Comparison of ENCODE assay signal across 9 cellular contexts in genomic region chr9:6354072-6354686, GRCh38. TPM values are rescaled to one million over a fixed set of nuclear protein-coding genes. Genes with fewer than 3 reads are reported as not detected.
DNase-seq lines count a peak whose midpoint lies in the region; ATAC-seq and TF ChIP-seq lines count a peak whose summit lies in the region.
"Had no signal": no experiment of that assay in that cellular context is flagged by ENCODE, and none has a peak within 500 bp of the region (broad histone marks: within the 10 kb centered on the region; RNA-seq: fewer than 3 reads in every experiment).

No MANE protein-coding gene starts in this region.

- H3K27ac ChIP-seq in mammary epithelial cell (ENCODE audit: insufficient read depth, low read depth, low read length) = no peak overlapping the region
- H3K27ac ChIP-seq: neutrophil had no signal

- peak; percentile 85 for ATAC-seq in activated naive CD8-positive, alpha-beta T cell treated with anti-CD3 and anti-CD28 coated beads, Interleukin-2, amount 10 ng/mL, durations not matched to agents 7 days and 5 days (ENCODE audit: low read depth)
- peak; percentile 70 for ATAC-seq in GM21786 (IDR thresholded peaks at IDR 0.05; ENCODE audit: unreplicated experiment)
- ATAC-seq in stimulated activated naive CD8-positive, alpha-beta T cell treated with anti-CD3 and anti-CD28 coated beads, Interleukin-15, Interleukin-2, amounts not matched to agents 100 U/mL and 50 U/mL, for 24 hours = peak; percentile 83

- H3K4me1 ChIP-seq in mammary epithelial cell (ENCODE audit: insufficient read depth, low read length) = peaks cover 26% of the 10 kb centered on the region

- no TSS peak for BruUV-seq in mammary epithelial cell (replicated peaks; lab: Mats Ljungman, UMichigan)

- no peak overlapping the region for H3K4me3 Mint-ChIP-seq in activated naive CD8-positive, alpha-beta T cell treated with anti-CD3 and anti-CD28 coated beads, Interleukin-2, amount 10 ng/mL, durations not matched to agents 7 days and 5 days
- H3K4me3 Mint-ChIP-seq in activated naive CD8-positive, alpha-beta T cell treated with anti-CD3 and anti-CD28 coated beads for 36 hours = no peak overlapping the region

- no peak overlapping the region for H3K27ac Mint-ChIP-seq in activated naive CD8-positive, alpha-beta T cell treated with anti-CD3 and anti-CD28 coated beads, Interleukin-2, amount 10 ng/mL, durations not matched to agents 7 days and 5 days
- H3K27ac Mint-ChIP-seq in activated naive CD8-positive, alpha-beta T cell treated with anti-CD3 and anti-CD28 coated beads for 36 hours = no peak overlapping the region

- H4K20me1 ChIP-seq in mammary epithelial cell (ENCODE audit: insufficient read depth, low read length) = no peaks in the 10 kb centered on the region

- dilution Hi-C loops in mammary epithelial cell (cut with HindIII; ENCODE audit: low sequenced_read_pairs) = loop anchor here (10.0 kb wide), 1 partner anchor 171 kb away; no protein-coding TSS in a partner anchor

- CTCF ChIA-PET in mammary epithelial cell (lab: Charles Lee; ENCODE audit: low non-redundant PET) = interaction anchor here (0.6 kb wide), 2 partner anchors 59 to 231 kb away, joined by 3 read pairs; partner anchors contain the start of gene UHRF2

- H3K79me2 ChIP-seq in mammary epithelial cell (ENCODE audit: insufficient read depth, low read length) = no peaks in the 10 kb centered on the region

- POLR2A ChIA-PET in activated naive CD8-positive, alpha-beta T cell treated with anti-CD3 and anti-CD28 coated beads, Interleukin-2, amount 10 ng/mL, durations not matched to agents 7 days and 5 days (lab: Charles Lee) = no interaction called here

- H3K36me3 ChIP-seq in mammary epithelial cell (ENCODE audit: insufficient read depth, low read length) = no peaks in the 10 kb centered on the region
- no peaks in the 10 kb centered on the region for H3K36me3 ChIP-seq in kidney epithelial cell (ENCODE audit: control insufficient read depth, insufficient read depth, low read length)
- H3K36me3 ChIP-seq: neutrophil had no signal

- no peaks in the 10 kb centered on the region for H3K27me3 ChIP-seq in mammary epithelial cell (ENCODE audit: insufficient read depth, low read length)
- H3K27me3 ChIP-seq in kidney epithelial cell (ENCODE audit: control insufficient read depth, insufficient read depth, low read length) = no peaks in the 10 kb centered on the region

- no peaks in the 10 kb centered on the region for H3K36me3 Mint-ChIP-seq in activated naive CD8-positive, alpha-beta T cell treated with anti-CD3 and anti-CD28 coated beads, Interleukin-2, amount 10 ng/mL, durations not matched to agents 7 days and 5 days
- H3K36me3 Mint-ChIP-seq in activated naive CD8-positive, alpha-beta T cell treated with anti-CD3 and anti-CD28 coated beads for 36 hours = no peaks in the 10 kb centered on the region

- TF ChIP-seq CTCF in mammary epithelial cell (conservative IDR thresholded peaks at IDR 0.05 in 1 of 2, IDR thresholded peaks at IDR 0.05 in 1 of 2; ENCODE audit: extremely low read depth in 1 of 2, insufficient read depth in 1 of 2, low read depth in 1 of 2, low read length in 2 of 2) (peak; percentile 75), kidney epithelial cell (IDR thresholded peaks at IDR 0.05; ENCODE audit: insufficient read depth, low read length, poor library complexity, severe bottlenecking) (peak; percentile 66)

- no peaks in the 10 kb centered on the region for H3K9me3 ChIP-seq in mammary epithelial cell (replicated peaks; ENCODE audit: insufficient read depth, low read length)
- H3K9me3 ChIP-seq: neutrophil had no signal

- in situ Hi-C loops in mammary epithelial cell (cut with MboI; ENCODE audit: low sequenced_read_pairs in 2 of 2) = loop anchor here (5.0 to 25.0 kb wide), 3 partner anchors 211 to 333 kb away; no protein-coding TSS in a partner anchor

- H3K4me3 ChIP-seq in mammary epithelial cell (replicated peaks in 1 of 3; ENCODE audit: insufficient read depth in 1 of 3, low read depth in 2 of 3, low read length in 3 of 3) (no peak overlapping the region), kidney epithelial cell (ENCODE audit: low read depth, low read length) (no peak overlapping the region)

- H3K4me2 ChIP-seq in mammary epithelial cell (ENCODE audit: insufficient read depth, low read depth, low read length) = no peak overlapping the region

- H3K9ac ChIP-seq in mammary epithelial cell (ENCODE audit: insufficient read depth, low read length) = no peak overlapping the region

- no peaks in the 10 kb centered on the region for H3K9me3 Mint-ChIP-seq in activated naive CD8-positive, alpha-beta T cell treated with anti-CD3 and anti-CD28 coated beads, Interleukin-2, amount 10 ng/mL, durations not matched to agents 7 days and 5 days
- no peaks in the 10 kb centered on the region for H3K9me3 Mint-ChIP-seq in activated naive CD8-positive, alpha-beta T cell treated with anti-CD3 and anti-CD28 coated beads for 36 hours

- peaks cover 5% of the 10 kb centered on the region for H3K4me1 Mint-ChIP-seq in activated naive CD8-positive, alpha-beta T cell treated with anti-CD3 and anti-CD28 coated beads, Interleukin-2, amount 10 ng/mL, durations not matched to agents 7 days and 5 days
- H3K4me1 Mint-ChIP-seq in activated naive CD8-positive, alpha-beta T cell treated with anti-CD3 and anti-CD28 coated beads for 36 hours = peaks cover 6% of the 10 kb centered on the region

- peaks cover 13% of the 10 kb centered on the region for H3K27me3 Mint-ChIP-seq in activated naive CD8-positive, alpha-beta T cell treated with anti-CD3 and anti-CD28 coated beads, Interleukin-2, amount 10 ng/mL, durations not matched to agents 7 days and 5 days
- H3K27me3 Mint-ChIP-seq in activated naive CD8-positive, alpha-beta T cell treated with anti-CD3 and anti-CD28 coated beads for 36 hours = peaks cover 10% of the 10 kb centered on the region

- 15% methylated on average over 3 of the region's 3 CpGs for WGBS in mammary epithelial cell (ENCODE audit: low coverage, missing lambda C conversion rate)

- DNase-seq in activated naive CD8-positive, alpha-beta T cell treated with anti-CD3 and anti-CD28 coated beads, Interleukin-2, amount 10 ng/mL, durations not matched to agents 7 days and 5 days = peak; percentile 30
- DNase-seq in activated naive CD8-positive, alpha-beta T cell treated with anti-CD3 and anti-CD28 coated beads for 36 hours = no peak
- DNase-seq in Kasumi-1 (lab: John Stamatoyannopoulos, UW) = peak; percentile 32 to 50
- peak; percentile 69 for DNase-seq in RPMI7951 (ENCODE audit: low read depth)
- peak; percentile 52 for DNase-seq in mammary epithelial cell
- peak; percentile 18 for DNase-seq in kidney epithelial cell (ENCODE audit: low read depth)
- DNase-seq in stimulated activated naive CD8-positive, alpha-beta T cell treated with anti-CD3 and anti-CD28 coated beads, Interleukin-15, Interleukin-2, amounts not matched to agents 100 U/mL and 50 U/mL, for 24 hours = no peak

- intact Hi-C loops in mammary epithelial cell (cut with micrococcal nuclease) = loop anchor here (1.0 to 5.0 kb wide), 7 partner anchors 59 to 383 kb away; partner anchors contain the start of gene UHRF2

- peak overlapping the region; percentile 63 for H2AFZ ChIP-seq in mammary epithelial cell (ENCODE audit: low read depth, low read length)

RNA-seq across cellular contexts. Expression of gene TPD52L3, which starts 26.0 kb away (rescaled TPM):
- total RNA-seq in activated naive CD8-positive, alpha-beta T cell treated with anti-CD3 and anti-CD28 coated beads, Interleukin-2, amount 10 ng/mL, durations not matched to agents 7 days and 5 days = not detected
- total RNA-seq in activated naive CD8-positive, alpha-beta T cell treated with anti-CD3 and anti-CD28 coated beads for 36 hours = not detected
- total RNA-seq in RPMI7951 (2014; rRNA removed; shearing (Covaris generic)) = not detected in 2 replicates
- not detected for total RNA-seq in mammary epithelial cell
- not detected for polyA plus RNA-seq in mammary epithelial cell
- polyA minus RNA-seq in mammary epithelial cell = not detected
- total RNA-seq in kidney epithelial cell = not detected in 2 replicates

RNA-seq across cellular contexts. Expression of gene UHRF2, which starts 58.8 kb away (rescaled TPM):
- total RNA-seq in activated naive CD8-positive, alpha-beta T cell treated with anti-CD3 and anti-CD28 coated beads, Interleukin-2, amount 10 ng/mL, durations not matched to agents 7 days and 5 days = 10 to 100 TPM; 78.6 to 84.8 TPM
- 10 to 100 TPM; 42.3 to 44.3 TPM for total RNA-seq in activated naive CD8-positive, alpha-beta T cell treated with anti-CD3 and anti-CD28 coated beads for 36 hours
- total RNA-seq in RPMI7951 (2014; rRNA removed; shearing (Covaris generic)) = 36.2 and 39.9 TPM in 2 replicates
- total RNA-seq in mammary epithelial cell (10 to 100 TPM; 45.5 to 72.0 TPM), kidney epithelial cell (31.9 and 32.9 TPM in 2 replicates)
- 31.9 TPM for polyA plus RNA-seq in mammary epithelial cell
- 54.6 TPM for polyA minus RNA-seq in mammary epithelial cell

Comparison
In these comparisons a context has a peak if more than half of its experiments do, and no peak if none do; other contexts are left out.
1. DNase-seq: peak in activated naive CD8-positive, alpha-beta T cell treated with anti-CD3 and anti-CD28 coated beads, Interleukin-2, amount 10 ng/mL, durations not matched to agents 7 days and 5 days (single experiment), Kasumi-1 (2 of 2), RPMI7951 (single experiment), mammary epithelial cell (single experiment) and kidney epithelial cell (single experiment); none in activated naive CD8-positive, alpha-beta T cell treated with anti-CD3 and anti-CD28 coated beads for 36 hours (single experiment) and stimulated activated naive CD8-positive, alpha-beta T cell treated with anti-CD3 and anti-CD28 coated beads, Interleukin-15, Interleukin-2, amounts not matched to agents 100 U/mL and 50 U/mL, for 24 hours (single experiment).
2. Peak in every context shown above with its lines, with median percentiles within 50 percentile points of each other: ATAC-seq.